Comparison of ENCODE assay signal across 19 cellular contexts in genomic region chr10:126122856-126123255, GRCh38.
A peak's percentile ranks its signal among the peaks of the same experiment; 100 is the strongest.
DNase-seq lines count a peak whose midpoint lies in the region; ATAC-seq and FAIRE-seq lines count a peak whose summit lies in the region.
"Had no signal": no experiment of that assay in that cellular context is flagged by ENCODE, and none has a peak within 500 bp of the region (broad histone marks: within the 10 kb centered on the region; RNA-seq: fewer than 3 reads in every experiment).

No MANE protein-coding gene starts in this region.

- H3K27me3 Mint-ChIP-seq in stimulated activated naive B cell treated with anti-CD40 and anti-IgM and Interleukin-4, amounts not matched to agents 10 μg/mL and 1 μg/mL and 100 μg/mL, for 72 hours = peaks cover 4 to 23% of the 10 kb centered on the region in 2 donors

- no peak overlapping the region for H3K27ac Mint-ChIP-seq in stimulated activated naive B cell treated with anti-CD40 and anti-IgM and Interleukin-4, amounts not matched to agents 10 μg/mL and 1 μg/mL and 100 μg/mL, for 72 hours
- H3K27ac Mint-ChIP-seq: CD8-positive, alpha-beta memory T cell had no signal

- H3K79me2 ChIP-seq in trophoblast cell (ENCODE audit: control insufficient read depth, insufficient read depth, low read length, poor library complexity) = no peaks in the 10 kb centered on the region

- no peaks in the 10 kb centered on the region for H3K9me3 ChIP-seq in trophoblast cell (ENCODE audit: insufficient read depth, low read depth, low read length)
- H3K9me3 ChIP-seq: MG63 had no signal

- no peak overlapping the region for H3K4me3 ChIP-seq in trophoblast cell (ENCODE audit: low read depth, low read length)
- H3K4me3 ChIP-seq: MG63 had no signal

- H3K36me3 ChIP-seq in trophoblast cell (ENCODE audit: control insufficient read depth in 1 of 2, insufficient read depth in 2 of 2, low read length in 2 of 2) = no peaks in the 10 kb centered on the region

- no peaks in the 10 kb centered on the region for H3K9me3 Mint-ChIP-seq in stimulated activated naive B cell treated with anti-CD40 and anti-IgM and Interleukin-4, amounts not matched to agents 10 μg/mL and 1 μg/mL and 100 μg/mL, for 72 hours

- H3K79me1 ChIP-seq in trophoblast cell (ENCODE audit: low read length) = no peaks in the 10 kb centered on the region

- H4K91ac ChIP-seq in trophoblast cell (ENCODE audit: low read depth, low read length) = no peak overlapping the region

- no peak overlapping the region for H2BK12ac ChIP-seq in trophoblast cell (ENCODE audit: low read length)

- H4K12ac ChIP-seq in trophoblast cell (ENCODE audit: low read depth, low read length) = no peak overlapping the region

- no peak overlapping the region for H4K8ac ChIP-seq in trophoblast cell (ENCODE audit: low read depth, low read length)

- H2BK5ac ChIP-seq in trophoblast cell (ENCODE audit: low read depth, low read length, poor library complexity) = no peak overlapping the region

- DNase-seq in GM03348 (ENCODE audit: low spot score) (peak; percentile 29), NCI-H82 (lab: John Stamatoyannopoulos, UW) (peak; percentile 44), trophoblast cell (peak; percentile 26 to 76), NCI-H2081 (lab: John Stamatoyannopoulos, UW) (no peak), OCI-M2 (lab: John Stamatoyannopoulos, UW; ENCODE audit: unreplicated experiment) (no peak)
- DNase-seq in stimulated activated naive B cell treated with anti-CD40 and anti-IgM and Interleukin-4, amounts not matched to agents 10 μg/mL and 1 μg/mL and 100 μg/mL, for 72 hours = no peak
- DNase-seq: C1 segment of cervical spinal cord; CD8-positive, alpha-beta memory T cell; IMR-90; MG63; NCI-H1092 treated with DMSO at 0.1 percent for 48 hours; NCI-H1694; NCI-H510A; NCI-H774; PC-3; RPMI8226; SHP77 treated with DMSO at 0.1 percent for 48 hours had no signal

- FAIRE-seq in endometrium (lab: Jason Lieb, UNC) = peak; percentile 98

- H3K4ac ChIP-seq in trophoblast cell (ENCODE audit: low read depth, low read length) = no peak overlapping the region

- no peak overlapping the region for H3K23ac ChIP-seq in trophoblast cell (ENCODE audit: low read length)

- H3K36me3 Mint-ChIP-seq in stimulated activated naive B cell treated with anti-CD40 and anti-IgM and Interleukin-4, amounts not matched to agents 10 μg/mL and 1 μg/mL and 100 μg/mL, for 72 hours = no peaks in the 10 kb centered on the region
- H3K36me3 Mint-ChIP-seq: CD8-positive, alpha-beta memory T cell had no signal

- ATAC-seq in HG03342 (IDR thresholded peaks at IDR 0.05; ENCODE audit: unreplicated experiment) = no peak
- ATAC-seq in stimulated activated naive B cell treated with anti-CD40 and anti-IgM and Interleukin-4, amounts not matched to agents 10 μg/mL and 1 μg/mL and 100 μg/mL, for 72 hours (replicated peaks) = no peak
- ATAC-seq: PC-3 had no signal

- no CpG with 5 or more reads among the region's 2 CpGs for WGBS in trophoblast cell (ENCODE audit: extremely low coverage, insufficient coverage, insufficient read length)

- no peak overlapping the region for H3K4me3 Mint-ChIP-seq in stimulated activated naive B cell treated with anti-CD40 and anti-IgM and Interleukin-4, amounts not matched to agents 10 μg/mL and 1 μg/mL and 100 μg/mL, for 72 hours
- H3K4me3 Mint-ChIP-seq: CD8-positive, alpha-beta memory T cell had no signal

- no peak overlapping the region for H3K27ac ChIP-seq in trophoblast cell (ENCODE audit: low read depth, low read length)

- no peak overlapping the region for H2BK120ac ChIP-seq in trophoblast cell (ENCODE audit: insufficient read depth, low read length, poor library complexity)

- no peak overlapping the region for H3K4me2 ChIP-seq in trophoblast cell (ENCODE audit: low read length)

- no peak overlapping the region for H2AFZ ChIP-seq in trophoblast cell (ENCODE audit: insufficient read depth, low read length, poor library complexity)

- H3K4me1 Mint-ChIP-seq in stimulated activated naive B cell treated with anti-CD40 and anti-IgM and Interleukin-4, amounts not matched to agents 10 μg/mL and 1 μg/mL and 100 μg/mL, for 72 hours = no peaks in the 10 kb centered on the region

- no peak overlapping the region for H3K18ac ChIP-seq in trophoblast cell (ENCODE audit: low read length)

- H3K9ac ChIP-seq in trophoblast cell (ENCODE audit: low read length) = no peak overlapping the region

- no peak overlapping the region for H2AK5ac ChIP-seq in trophoblast cell (ENCODE audit: low read length)

- H3K27me3 ChIP-seq in trophoblast cell (ENCODE audit: insufficient read depth, low read length) = no peaks in the 10 kb centered on the region
- H3K27me3 ChIP-seq: MG63 had no signal

- no peak overlapping the region for H3K14ac ChIP-seq in trophoblast cell (ENCODE audit: low read length)

- no peaks in the 10 kb centered on the region for H3K4me1 ChIP-seq in trophoblast cell (ENCODE audit: control insufficient read depth in 1 of 2, insufficient read depth in 2 of 2, low read length in 2 of 2)

Comparison
In these comparisons a context has a peak if more than half of its experiments do, and no peak if none do; other contexts are left out.
1. DNase-seq: peak in GM03348 (single experiment), NCI-H82 (single experiment) and trophoblast cell (2 of 2); none in NCI-H2081 (0 of 2), OCI-M2 (single experiment) and stimulated activated naive B cell treated with anti-CD40 and anti-IgM and Interleukin-4, amounts not matched to agents 10 μg/mL and 1 μg/mL and 100 μg/mL, for 72 hours (single experiment).